ENCODE assay signal across 33 cellular contexts in genomic region chr7:12954374-12954773, GRCh38.
"Had no signal": no experiment of that assay in that cellular context is flagged by ENCODE, and none has a peak within 500 bp of the region (broad histone marks: within the 10 kb centered on the region; RNA-seq: fewer than 3 reads in every experiment).

No MANE protein-coding gene starts in this region.

- H3K9me3 Mint-ChIP-seq: activated B cell treated with CpG ODN at 0.5 μM for 24 hours; activated CD8-positive, alpha-beta T cell treated with anti-CD3 and anti-CD28 coated beads for 36 hours; activated T-cell treated with anti-CD3 and anti-CD28 coated beads, Interleukin-2, amount 50 U/mL, for 4 hours; activated T-helper 17 cell treated with anti-CD3 and anti-CD28 coated beads, Interleukin-2, amount 50 U/mL, for 72 hours; T-helper 2 cell treated with Interferon-gamma antibody and Interleukin-4, amounts not matched to agents 5 μg/mL and 100 μg/mL, for 36 hours had no signal

- H3K27ac ChIP-seq: body of pancreas, cardiac muscle cell, colonic mucosa, epithelial cell of prostate, WERI-Rb-1 had no signal

- H3K4me1 ChIP-seq: colonic mucosa had no signal

- H3K36me3 Mint-ChIP-seq: activated naive CD8-positive, alpha-beta T cell had no signal

- ATAC-seq: activated CD4-positive, CD25-positive, alpha-beta regulatory T cell treated with anti-CD3 and anti-CD28 coated beads, Interleukin-2, amount 50 U/mL, for 24 hours; activated CD8-positive, alpha-beta T cell treated with anti-CD3 and anti-CD28 coated beads for 36 hours; activated T-cell treated with anti-CD3 and anti-CD28 coated beads, Interleukin-2, amount 50 U/mL, for 4 hours; activated T-helper 17 cell treated with anti-CD3 and anti-CD28 coated beads, Interleukin-2, amount 50 U/mL, for 72 hours; body of pancreas; T-helper 17 cell had no signal

- H3K9me3 ChIP-seq: body of pancreas, colonic mucosa had no signal

- H3K4me1 Mint-ChIP-seq: activated B cell treated with CpG ODN at 0.5 μM for 24 hours; activated T-helper 17 cell treated with anti-CD3 and anti-CD28 coated beads, Interleukin-2, amount 50 U/mL, for 72 hours; T-helper 17 cell had no signal

- H3K36me3 ChIP-seq: cardiac muscle cell, colonic mucosa, WERI-Rb-1 had no signal

- H3K27me3 ChIP-seq: body of pancreas, cardiac muscle cell, colonic mucosa had no signal

- FAIRE-seq: endometrium, endothelial cell of umbilical vein, frontal cortex had no signal

- H3K4me3 Mint-ChIP-seq: activated B cell treated with CpG ODN at 0.5 μM for 24 hours; activated CD8-positive, alpha-beta T cell treated with anti-CD3 and anti-CD28 coated beads for 36 hours; activated naive CD8-positive, alpha-beta T cell; activated T-cell treated with anti-CD3 and anti-CD28 coated beads, Interleukin-2, amount 50 U/mL, for 4 hours; activated T-helper 17 cell treated with anti-CD3 and anti-CD28 coated beads, Interleukin-2, amount 50 U/mL, for 72 hours; T-helper 17 cell; T-helper 2 cell treated with Interferon-gamma antibody and Interleukin-4, amounts not matched to agents 5 μg/mL and 100 μg/mL, for 36 hours had no signal

- H3K27me3 Mint-ChIP-seq: activated CD8-positive, alpha-beta T cell treated with anti-CD3 and anti-CD28 coated beads for 36 hours; activated T-helper 17 cell treated with anti-CD3 and anti-CD28 coated beads, Interleukin-2, amount 50 U/mL, for 72 hours had no signal

- H3K27ac Mint-ChIP-seq: activated B cell treated with CpG ODN at 0.5 μM for 24 hours; activated CD8-positive, alpha-beta T cell treated with anti-CD3 and anti-CD28 coated beads for 36 hours; activated naive CD8-positive, alpha-beta T cell; activated T-helper 17 cell treated with anti-CD3 and anti-CD28 coated beads, Interleukin-2, amount 50 U/mL, for 72 hours; T-helper 17 cell; T-helper 2 cell treated with Interferon-gamma antibody and Interleukin-4, amounts not matched to agents 5 μg/mL and 100 μg/mL, for 36 hours had no signal

- H3K4me3 ChIP-seq: body of pancreas, cardiac muscle cell, colonic mucosa had no signal

- DNase-seq: activated B cell treated with CpG ODN at 0.5 μM for 24 hours; activated CD4-positive, alpha-beta T cell treated with anti-CD3 and anti-CD28 coated beads for 48 hours; activated CD4-positive, alpha-beta T cell treated with anti-CD3 and anti-CD28 coated beads, Interleukin-2, amount 50 U/mL, for 1 hour; activated CD4-positive, alpha-beta T cell treated with anti-CD3 and anti-CD28 coated beads, Interleukin-2, amount 50 U/mL, for 48 hours; activated CD8-positive, alpha-beta memory T cell treated with anti-CD3 and anti-CD28 coated beads for 24 hours; activated CD8-positive, alpha-beta T cell treated with anti-CD3 and anti-CD28 coated beads for 36 hours; activated effector memory CD4-positive, alpha-beta T cell treated with Interleukin-2 at 50 U/mL for 16 hours; activated gamma-delta T cell treated with Interleukin-2 at 50 U/mL for 16 hours; activated naive CD4-positive, alpha-beta T cell treated with anti-CD3 and anti-CD28 coated beads, Interleukin-2, amount 50 U/mL, for 16 hours; activated naive CD4-positive, alpha-beta T cell treated with Interleukin-2 at 50 U/mL for 16 hours; activated T-cell treated with anti-CD3 and anti-CD28 coated beads, Interleukin-2, amount 50 U/mL, for 4 hours; amniotic stem cell; anterior cingulate cortex; body of pancreas; central memory CD4-positive, alpha-beta T cell; cerebellar nuclear complex; colonic mucosa; effector CD8-positive, alpha-beta T cell; foreskin fibroblast; head of caudate nucleus; T-helper 1 cell; T-helper 17 cell; T1000; WERI-Rb-1 had no signal
